ENCODE assay signal across 8 cellular contexts in genomic region chr10:7872041-7872442, GRCh38. TPM values are rescaled to one million over a fixed set of nuclear protein-coding genes. Genes with fewer than 3 reads are reported as not detected.
DNase-seq lines count a peak whose midpoint lies in the region; ATAC-seq and TF ChIP-seq lines count a peak whose summit lies in the region.

No MANE protein-coding gene starts in this region.

- no peaks in the 10 kb centered on the region for H3K36me3 Mint-ChIP-seq in activated CD4-positive, alpha-beta memory T cell treated with anti-CD3 and anti-CD28 coated beads, Interleukin-2, amount 10 ng/mL, durations not matched to agents 7 days and 5 days (ENCODE audit: low read depth)

- H3K36me3 ChIP-seq in right atrium auricular region (no peaks in the 10 kb centered on the region), skeletal muscle tissue (ENCODE audit: control insufficient read depth in 3 of 3, insufficient read depth in 3 of 3, low read length in 3 of 3) (no peaks in the 10 kb centered on the region)

- no peak overlapping the region for H3K27ac ChIP-seq in right atrium auricular region
- H3K27ac ChIP-seq in skeletal muscle tissue (ENCODE audit: low read depth, low read length) = no peak overlapping the region

- ATAC-seq in GM21381 (IDR thresholded peaks at IDR 0.05; ENCODE audit: unreplicated experiment) (no peak), HG02759 (IDR thresholded peaks at IDR 0.05; ENCODE audit: unreplicated experiment) (no peak)

- no peaks in the 10 kb centered on the region for H3K27me3 ChIP-seq in right atrium auricular region
- no peaks in the 10 kb centered on the region for H3K27me3 ChIP-seq in skeletal muscle tissue (ENCODE audit: control insufficient read depth in 3 of 3, insufficient read depth in 3 of 3, low read length in 3 of 3)

- H3K9me3 ChIP-seq in right atrium auricular region (no peaks in the 10 kb centered on the region), skeletal muscle tissue (ENCODE audit: control insufficient read depth in 3 of 3, low read length in 3 of 3) (no peaks in the 10 kb centered on the region)

- peak overlapping the region; percentile 8 to 25 for H3K4me3 ChIP-seq in right atrium auricular region
- peak overlapping the region in 2 of 3 donors; percentile 35 to 64 for H3K4me3 ChIP-seq in skeletal muscle tissue (ENCODE audit: low read length in 3 of 3)

- peak overlapping the region; percentile 50 for H3K4me3 Mint-ChIP-seq in activated CD4-positive, alpha-beta memory T cell treated with anti-CD3 and anti-CD28 coated beads, Interleukin-2, amount 10 ng/mL, durations not matched to agents 7 days and 5 days

- CTCF ChIA-PET in activated CD4-positive, alpha-beta memory T cell treated with anti-CD3 and anti-CD28 coated beads, Interleukin-2, amount 10 ng/mL, durations not matched to agents 7 days and 5 days (lab: Charles Lee) = interaction anchor here (0.6 to 1.0 kb wide), 9 partner anchors 11 to 1337 kb away, joined by 3 to 5 read pairs (median 3); no protein-coding TSS in a partner anchor

- DNase-seq in NCI-H2171 treated with DMSO at 0.1 percent for 48 hours (lab: John Stamatoyannopoulos, UW) (peak; percentile 34), NCI-H2171 (lab: John Stamatoyannopoulos, UW) (no peak), KG1 (lab: John Stamatoyannopoulos, UW) (peak; percentile 25), right atrium auricular region (ENCODE audit: low spot score) (no peak)
- no peak for DNase-seq in activated CD4-positive, alpha-beta memory T cell treated with anti-CD3 and anti-CD28 coated beads, Interleukin-2, amount 10 ng/mL, durations not matched to agents 7 days and 5 days

- H3K9ac ChIP-seq in skeletal muscle tissue (ENCODE audit: low read depth in 1 of 3, low read length in 3 of 3) = peak overlapping the region in 1 of 3 donors; percentile 27

- TF ChIP-seq CTCF in right atrium auricular region (IDR thresholded peaks at IDR 0.05) = peak; percentile 47 to 84

- H3K27me3 Mint-ChIP-seq in activated CD4-positive, alpha-beta memory T cell treated with anti-CD3 and anti-CD28 coated beads, Interleukin-2, amount 10 ng/mL, durations not matched to agents 7 days and 5 days = no peaks in the 10 kb centered on the region

- peaks cover 0 to 5% of the 10 kb centered on the region in 2 donors for H3K4me1 ChIP-seq in right atrium auricular region
- H3K4me1 ChIP-seq in skeletal muscle tissue (ENCODE audit: control insufficient read depth in 3 of 3, insufficient read depth in 3 of 3, low read length in 3 of 3) = no peaks in the 10 kb centered on the region

- no peak overlapping the region for H3K27ac Mint-ChIP-seq in activated CD4-positive, alpha-beta memory T cell treated with anti-CD3 and anti-CD28 coated beads, Interleukin-2, amount 10 ng/mL, durations not matched to agents 7 days and 5 days

- peaks cover 1% of the 10 kb centered on the region for H3K4me1 Mint-ChIP-seq in activated CD4-positive, alpha-beta memory T cell treated with anti-CD3 and anti-CD28 coated beads, Interleukin-2, amount 10 ng/mL, durations not matched to agents 7 days and 5 days

- POLR2A ChIA-PET in activated CD4-positive, alpha-beta memory T cell treated with anti-CD3 and anti-CD28 coated beads, Interleukin-2, amount 10 ng/mL, durations not matched to agents 7 days and 5 days (lab: Charles Lee) = no interaction called here

- H3K9me3 Mint-ChIP-seq in activated CD4-positive, alpha-beta memory T cell treated with anti-CD3 and anti-CD28 coated beads, Interleukin-2, amount 10 ng/mL, durations not matched to agents 7 days and 5 days = no peaks in the 10 kb centered on the region

RNA-seq across cellular contexts. Expression of gene TAF3, which starts 53.7 kb away (rescaled TPM):
- total RNA-seq in activated CD4-positive, alpha-beta memory T cell treated with anti-CD3 and anti-CD28 coated beads, Interleukin-2, amount 10 ng/mL, durations not matched to agents 7 days and 5 days = 10 to 100 TPM; 12.7 to 13.0 TPM
- total RNA-seq in right atrium auricular region (1 to 10 TPM; 4.6 to 6.1 TPM), skeletal muscle tissue (2.1 TPM)

Comparison
In these comparisons a context has a peak if more than half of its experiments do, and no peak if none do; other contexts are left out.
1. DNase-seq: peak in NCI-H2171 treated with DMSO at 0.1 percent for 48 hours (single experiment) and KG1 (single experiment); none in NCI-H2171 (single experiment), activated CD4-positive, alpha-beta memory T cell treated with anti-CD3 and anti-CD28 coated beads, Interleukin-2, amount 10 ng/mL, durations not matched to agents 7 days and 5 days (single experiment) and right atrium auricular region (single experiment).